ENCODE assay signal across 18 cellular contexts in the genomic region with DNA sequence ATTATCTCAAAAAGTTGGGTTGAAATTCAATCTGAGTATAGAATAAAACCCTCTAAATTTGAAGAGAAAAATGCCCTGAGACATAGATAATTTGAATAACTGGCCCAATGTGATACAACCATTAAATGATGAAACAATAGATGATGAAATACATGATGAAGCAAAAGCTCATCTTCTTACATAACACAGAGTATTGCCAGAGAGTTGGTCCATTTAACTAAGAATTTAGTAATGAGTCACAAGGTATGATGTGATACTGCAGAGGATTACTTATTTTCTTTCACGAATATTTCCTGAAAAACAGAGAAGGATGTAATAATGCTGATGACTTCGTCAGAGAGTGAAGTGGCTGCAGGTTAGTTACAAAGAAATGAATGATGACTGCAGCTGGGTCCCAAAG.
"Had no signal": no experiment of that assay in that cellular context is flagged by ENCODE, and none has a peak within 500 bp of the region (broad histone marks: within the 10 kb centered on the region; RNA-seq: fewer than 3 reads in every experiment).

No MANE protein-coding gene starts in this region.

- H3K27ac ChIP-seq: brain microvascular endothelial cell, gastroesophageal sphincter, ovary, testis, upper lobe of left lung had no signal

- H3K4me3 ChIP-seq: gastroesophageal sphincter, ovary, testis, upper lobe of left lung had no signal

- H3K9me3 ChIP-seq: gastroesophageal sphincter, ovary, testis, upper lobe of left lung had no signal

- H3K27me3 ChIP-seq: brain microvascular endothelial cell, gastroesophageal sphincter, ovary, testis, upper lobe of left lung had no signal

- DNase-seq: activated CD4-positive, alpha-beta T cell treated with anti-CD3 and anti-CD28 coated beads, Interleukin-2, amount 10 ng/mL, durations not matched to agents 24 days and 14 days; activated CD4-positive, CD25-positive, alpha-beta regulatory T cell; activated CD8-positive, alpha-beta memory T cell treated with anti-CD3 and anti-CD28 coated beads, Interleukin-2, amount 50 U/mL, for 48 hours; activated CD8-positive, alpha-beta T cell treated with anti-CD3 and anti-CD28 coated beads, Interleukin-2, amount 10 ng/mL, durations not matched to agents 7 days and 5 days; activated gamma-delta T cell treated with Interleukin-2 at 50 U/mL for 16 hours; activated naive CD8-positive, alpha-beta T cell treated with anti-CD3 and anti-CD28 coated beads, Interleukin-2, amount 10 ng/mL, durations not matched to agents 7 days and 5 days; anterior cingulate cortex; brain microvascular endothelial cell; cerebellar nuclear complex; effector CD8-positive, alpha-beta T cell; ovary; stimulated activated naive CD8-positive, alpha-beta T cell treated with anti-CD3 and anti-CD28 coated beads, Interleukin-15, amount 100 ng/mL, for 72 hours; T-helper 2 cell; testis; upper lobe of left lung had no signal

- H3K36me3 ChIP-seq: brain microvascular endothelial cell, gastroesophageal sphincter, ovary, upper lobe of left lung had no signal

- H3K4me1 ChIP-seq: gastroesophageal sphincter, testis, upper lobe of left lung had no signal

- ATAC-seq: activated CD8-positive, alpha-beta T cell treated with anti-CD3 and anti-CD28 coated beads, Interleukin-2, amount 10 ng/mL, durations not matched to agents 7 days and 5 days; gastroesophageal sphincter; left lobe of liver; sciatic nerve; stimulated activated naive CD8-positive, alpha-beta T cell treated with anti-CD3 and anti-CD28 coated beads, Interleukin-15, amount 100 ng/mL, for 72 hours had no signal
